In genomic region chr7:51255536-51256243, GRCh38 we compare ENCODE assay signal across 1 cellular context.
TF ChIP-seq lines count a peak whose summit lies in the region.

No MANE protein-coding gene starts in this region.

TF ChIP-seq in GM23338, 12 proteins besides CTCF, POLR2A, EP300 and RAD21 (continued from another document):
- TF ChIP-seq, protein P1, sequence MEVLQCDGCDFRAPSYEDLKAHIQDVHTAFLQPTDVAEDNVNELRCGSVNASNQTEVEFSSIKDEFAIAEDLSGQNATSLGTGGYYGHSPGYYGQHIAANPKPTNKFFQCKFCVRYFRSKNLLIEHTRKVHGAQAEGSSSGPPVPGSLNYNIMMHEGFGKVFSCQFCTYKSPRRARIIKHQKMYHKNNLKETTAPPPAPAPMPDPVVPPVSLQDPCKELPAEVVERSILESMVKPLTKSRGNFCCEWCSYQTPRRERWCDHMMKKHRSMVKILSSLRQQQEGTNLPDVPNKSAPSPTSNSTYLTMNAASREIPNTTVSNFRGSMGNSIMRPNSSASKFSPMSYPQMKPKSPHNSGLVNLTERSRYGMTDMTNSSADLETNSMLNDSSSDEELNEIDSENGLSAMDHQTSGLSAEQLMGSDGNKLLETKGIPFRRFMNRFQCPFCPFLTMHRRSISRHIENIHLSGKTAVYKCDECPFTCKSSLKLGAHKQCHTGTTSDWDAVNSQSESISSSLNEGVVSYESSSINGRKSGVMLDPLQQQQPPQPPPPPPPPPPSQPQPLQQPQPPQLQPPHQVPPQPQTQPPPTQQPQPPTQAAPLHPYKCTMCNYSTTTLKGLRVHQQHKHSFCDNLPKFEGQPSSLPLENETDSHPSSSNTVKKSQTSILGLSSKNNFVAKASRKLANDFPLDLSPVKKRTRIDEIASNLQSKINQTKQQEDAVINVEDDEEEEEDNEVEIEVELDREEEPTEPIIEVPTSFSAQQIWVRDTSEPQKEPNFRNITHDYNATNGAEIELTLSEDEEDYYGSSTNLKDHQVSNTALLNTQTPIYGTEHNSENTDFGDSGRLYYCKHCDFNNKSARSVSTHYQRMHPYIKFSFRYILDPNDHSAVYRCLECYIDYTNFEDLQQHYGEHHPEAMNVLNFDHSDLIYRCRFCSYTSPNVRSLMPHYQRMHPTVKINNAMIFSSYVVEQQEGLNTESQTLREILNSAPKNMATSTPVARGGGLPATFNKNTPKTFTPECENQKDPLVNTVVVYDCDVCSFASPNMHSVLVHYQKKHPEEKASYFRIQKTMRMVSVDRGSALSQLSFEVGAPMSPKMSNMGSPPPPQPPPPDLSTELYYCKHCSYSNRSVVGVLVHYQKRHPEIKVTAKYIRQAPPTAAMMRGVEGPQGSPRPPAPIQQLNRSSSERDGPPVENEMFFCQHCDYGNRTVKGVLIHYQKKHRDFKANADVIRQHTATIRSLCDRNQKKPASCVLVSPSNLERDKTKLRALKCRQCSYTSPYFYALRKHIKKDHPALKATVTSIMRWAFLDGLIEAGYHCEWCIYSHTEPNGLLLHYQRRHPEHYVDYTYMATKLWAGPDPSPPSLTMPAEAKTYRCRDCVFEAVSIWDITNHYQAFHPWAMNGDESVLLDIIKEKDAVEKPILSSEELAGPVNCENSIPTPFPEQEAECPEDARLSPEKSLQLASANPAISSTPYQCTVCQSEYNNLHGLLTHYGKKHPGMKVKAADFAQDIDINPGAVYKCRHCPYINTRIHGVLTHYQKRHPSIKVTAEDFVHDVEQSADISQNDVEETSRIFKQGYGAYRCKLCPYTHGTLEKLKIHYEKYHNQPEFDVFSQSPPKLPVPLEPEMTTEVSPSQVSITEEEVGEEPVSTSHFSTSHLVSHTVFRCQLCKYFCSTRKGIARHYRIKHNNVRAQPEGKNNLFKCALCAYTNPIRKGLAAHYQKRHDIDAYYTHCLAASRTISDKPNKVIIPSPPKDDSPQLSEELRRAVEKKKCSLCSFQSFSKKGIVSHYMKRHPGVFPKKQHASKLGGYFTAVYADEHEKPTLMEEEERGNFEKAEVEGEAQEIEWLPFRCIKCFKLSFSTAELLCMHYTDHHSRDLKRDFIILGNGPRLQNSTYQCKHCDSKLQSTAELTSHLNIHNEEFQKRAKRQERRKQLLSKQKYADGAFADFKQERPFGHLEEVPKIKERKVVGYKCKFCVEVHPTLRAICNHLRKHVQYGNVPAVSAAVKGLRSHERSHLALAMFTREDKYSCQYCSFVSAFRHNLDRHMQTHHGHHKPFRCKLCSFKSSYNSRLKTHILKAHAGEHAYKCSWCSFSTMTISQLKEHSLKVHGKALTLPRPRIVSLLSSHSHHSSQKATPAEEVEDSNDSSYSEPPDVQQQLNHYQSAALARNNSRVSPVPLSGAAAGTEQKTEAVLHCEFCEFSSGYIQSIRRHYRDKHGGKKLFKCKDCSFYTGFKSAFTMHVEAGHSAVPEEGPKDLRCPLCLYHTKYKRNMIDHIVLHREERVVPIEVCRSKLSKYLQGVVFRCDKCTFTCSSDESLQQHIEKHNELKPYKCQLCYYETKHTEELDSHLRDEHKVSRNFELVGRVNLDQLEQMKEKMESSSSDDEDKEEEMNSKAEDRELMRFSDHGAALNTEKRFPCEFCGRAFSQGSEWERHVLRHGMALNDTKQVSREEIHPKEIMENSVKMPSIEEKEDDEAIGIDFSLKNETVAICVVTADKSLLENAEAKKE (CRISPR knock-in tag; IDR thresholded peaks at IDR 0.05) = no peak
- TF ChIP-seq POLR2AphosphoS5 (IDR thresholded peaks at IDR 0.05; ENCODE audit: low read depth) (no peak), EZH2phosphoT487 (IDR thresholded peaks at IDR 0.05; ENCODE audit: unreplicated experiment) (no peak)
